ENCODE assay signal across 12 cellular contexts in genomic region chr2:5673148-5673860, GRCh38. TPM values are rescaled to one million over a fixed set of nuclear protein-coding genes. Genes with fewer than 3 reads are reported as not detected.
DNase-seq lines count a peak whose midpoint lies in the region; ATAC-seq and TF ChIP-seq lines count a peak whose summit lies in the region.
"Had no signal": no experiment of that assay in that cellular context is flagged by ENCODE, and none has a peak within 500 bp of the region (broad histone marks: within the 10 kb centered on the region; RNA-seq: fewer than 3 reads in every experiment).

No MANE protein-coding gene starts in this region.

- no peak for ATAC-seq in GM21576 (IDR thresholded peaks at IDR 0.05; ENCODE audit: unreplicated experiment)

- H3K27me3 ChIP-seq in ectodermal cell (ENCODE audit: control insufficient read depth, insufficient read depth, low read length, poor library complexity, severe bottlenecking), result peaks cover 33% of the 10 kb centered on the region

- peaks cover 15% of the 10 kb centered on the region for H3K4me1 Mint-ChIP-seq in nephron progenitor cell
- no peaks in the 10 kb centered on the region for H3K4me1 Mint-ChIP-seq in activated CD4-positive, alpha-beta memory T cell treated with anti-CD3 and anti-CD28 coated beads for 36 hours (ENCODE audit: low read depth)

- TF ChIP-seq CTCF in nephron progenitor cell (IDR thresholded peaks at IDR 0.05), result no peak
- no peak for TF ChIP-seq CTCF in GM10266 (IDR thresholded peaks at IDR 0.05; ENCODE audit: control insufficient read depth, insufficient read depth, low read depth, missing control alignments)

- peak overlapping the region; percentile 48 for H3K4me3 ChIP-seq in ectodermal cell (ENCODE audit: insufficient read depth, low read depth, low read length)

- H3K36me3 ChIP-seq in ectodermal cell (ENCODE audit: control insufficient read depth, insufficient read depth, low read length), result no peaks in the 10 kb centered on the region

- POLR2A ChIA-PET in activated CD4-positive, alpha-beta memory T cell treated with anti-CD3 and anti-CD28 coated beads for 36 hours (lab: Charles Lee), result no interaction called here

- H3K27me3 Mint-ChIP-seq in nephron progenitor cell (ENCODE audit: low read depth, poor library complexity), result peaks cover 24% of the 10 kb centered on the region
- H3K27me3 Mint-ChIP-seq in activated CD4-positive, alpha-beta memory T cell treated with anti-CD3 and anti-CD28 coated beads for 36 hours, result peaks cover 18% of the 10 kb centered on the region

- H3K9me3 Mint-ChIP-seq in nephron progenitor cell, result no peaks in the 10 kb centered on the region
- H3K9me3 Mint-ChIP-seq in activated CD4-positive, alpha-beta memory T cell treated with anti-CD3 and anti-CD28 coated beads for 36 hours, result no peaks in the 10 kb centered on the region

- intact Hi-C loops in activated CD4-positive, alpha-beta memory T cell treated with anti-CD3 and anti-CD28 coated beads for 36 hours (cut with micrococcal nuclease), result no loop called here

- H3K36me3 Mint-ChIP-seq in nephron progenitor cell (ENCODE audit: low read depth), result no peaks in the 10 kb centered on the region
- no peaks in the 10 kb centered on the region for H3K36me3 Mint-ChIP-seq in activated CD4-positive, alpha-beta memory T cell treated with anti-CD3 and anti-CD28 coated beads for 36 hours

- DNase-seq in Daoy (ENCODE audit: low read depth), result peak; percentile 9
- peak; percentile 20 for DNase-seq in NCI-H146 treated with DMSO at 0.1 percent for 48 hours (lab: John Stamatoyannopoulos, UW; ENCODE audit: unreplicated experiment)
- peak; percentile 60 for DNase-seq in nephron progenitor cell
- no peak for DNase-seq in GM10266 (ENCODE audit: extremely low spot score)
- no peak for DNase-seq in AML-193 (lab: John Stamatoyannopoulos, UW)
- no peak for DNase-seq in activated CD4-positive, alpha-beta memory T cell treated with anti-CD3 and anti-CD28 coated beads for 36 hours
- DNase-seq: activated CD4-positive, alpha-beta T cell treated with anti-CD3 and anti-CD28 coated beads for 48 hours; activated gamma-delta T cell treated with Interleukin-2 at 50 U/mL for 16 hours; dorsolateral prefrontal cortex had no signal

- CTCF ChIA-PET in activated CD4-positive, alpha-beta memory T cell treated with anti-CD3 and anti-CD28 coated beads for 36 hours (lab: Charles Lee), result no interaction called here

- H3K27ac ChIP-seq in ectodermal cell (ENCODE audit: insufficient read depth, low read depth, low read length, poor library complexity, severe bottlenecking), result no peak overlapping the region
- H3K27ac ChIP-seq: dorsolateral prefrontal cortex had no signal

- H3K4me1 ChIP-seq in ectodermal cell (ENCODE audit: control insufficient read depth, insufficient read depth, low read length), result peaks cover 14% of the 10 kb centered on the region

- no peaks in the 10 kb centered on the region for H3K9me3 ChIP-seq in ectodermal cell (ENCODE audit: control insufficient read depth, low read length)

- H3K4me3 Mint-ChIP-seq in nephron progenitor cell, result peak overlapping the region; percentile 79
- no peak overlapping the region for H3K4me3 Mint-ChIP-seq in activated CD4-positive, alpha-beta memory T cell treated with anti-CD3 and anti-CD28 coated beads for 36 hours

- H3K27ac Mint-ChIP-seq in nephron progenitor cell, result no peak overlapping the region
- no peak overlapping the region for H3K27ac Mint-ChIP-seq in activated CD4-positive, alpha-beta memory T cell treated with anti-CD3 and anti-CD28 coated beads for 36 hours

- 6% methylated on average over 45 of the region's 45 CpGs for WGBS in ectodermal cell, 2 experiments

RNA-seq across cellular contexts. Expression of gene SOX11, which starts 18.9 kb away (rescaled TPM):
- total RNA-seq in Daoy (2014; rRNA removed; shearing (Covaris generic)), result 11.0 and 11.2 TPM in 2 replicates
- 121 TPM for polyA plus RNA-seq in ectodermal cell (2013, experiment 1 of 4)
- 127 TPM for polyA plus RNA-seq in ectodermal cell (2013, experiment 2 of 4)
- polyA plus RNA-seq in ectodermal cell (2013, experiment 3 of 4), result 81.4 TPM
- 87.8 TPM for polyA plus RNA-seq in ectodermal cell (2013, experiment 4 of 4)
- not detected for total RNA-seq in activated CD4-positive, alpha-beta memory T cell treated with anti-CD3 and anti-CD28 coated beads for 36 hours
- total RNA-seq: ureter had no signal

Comparison
In these comparisons a context has a peak if more than half of its experiments do, and no peak if none do; other contexts are left out.
1. DNase-seq: peak in Daoy (single experiment), NCI-H146 treated with DMSO at 0.1 percent for 48 hours (single experiment) and nephron progenitor cell (single experiment); none in GM10266 (single experiment), AML-193 (0 of 2) and activated CD4-positive, alpha-beta memory T cell treated with anti-CD3 and anti-CD28 coated beads for 36 hours (single experiment).
2. RNA of gene SOX11, which starts 18.9 kb away (total RNA-seq): 11.0 to 11.2 TPM in Daoy; not detected in activated CD4-positive, alpha-beta memory T cell treated with anti-CD3 and anti-CD28 coated beads for 36 hours; every median in the first group is over 10 times any median in the second.